In the genomic region with DNA sequence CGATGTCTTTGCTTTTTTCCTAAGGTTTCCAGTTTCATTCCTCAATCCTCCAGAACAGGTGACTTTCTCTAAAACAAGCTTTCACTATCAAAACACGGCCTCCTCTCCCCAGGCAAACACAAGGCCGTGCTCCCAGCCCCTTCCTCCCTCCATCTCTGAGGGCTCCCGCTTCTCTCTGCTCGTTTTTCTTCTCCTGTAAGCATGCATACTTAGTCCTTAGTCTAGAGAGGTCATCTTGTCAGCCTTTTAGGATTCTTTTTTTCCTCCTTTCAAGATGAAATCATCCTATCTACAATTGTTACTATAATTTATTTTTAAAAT, we compare ENCODE assay signal across 20 cellular contexts.
"Had no signal": no experiment of that assay in that cellular context is flagged by ENCODE, and none has a peak within 500 bp of the region (broad histone marks: within the 10 kb centered on the region; RNA-seq: fewer than 3 reads in every experiment).

No MANE protein-coding gene starts in this region.

- H3K4me1 Mint-ChIP-seq: activated B cell treated with CpG ODN at 0.5 μM for 24 hours; activated naive CD4-positive, alpha-beta T cell treated with anti-CD3 and anti-CD28 coated beads, Interleukin-2, amount 10 ng/mL, durations not matched to agents 7 days and 5 days; stimulated activated naive B cell treated with anti-CD40 and anti-IgM and Interleukin-4, amounts not matched to agents 10 μg/mL and 1 μg/mL and 100 μg/mL, for 72 hours had no signal

- ATAC-seq: activated T-cell treated with anti-CD3 and anti-CD28 coated beads, Interleukin-2, amount 50 U/mL, for 4 hours; gastrocnemius medialis; naive thymus-derived CD8-positive, alpha-beta T cell; stimulated activated naive B cell treated with anti-CD40 and anti-IgM and Interleukin-4, amounts not matched to agents 10 μg/mL and 1 μg/mL and 100 μg/mL, for 72 hours; T-cell had no signal

- H3K27ac ChIP-seq: ascending aorta, colonic mucosa, gastrocnemius medialis had no signal

- H3K36me3 ChIP-seq: colonic mucosa had no signal

- H3K27ac Mint-ChIP-seq: activated B cell treated with CpG ODN at 0.5 μM for 24 hours had no signal

- H3K9me3 Mint-ChIP-seq: activated B cell treated with CpG ODN at 0.5 μM for 24 hours; activated naive CD4-positive, alpha-beta T cell treated with anti-CD3 and anti-CD28 coated beads, Interleukin-2, amount 10 ng/mL, durations not matched to agents 7 days and 5 days; activated T-cell treated with anti-CD3 and anti-CD28 coated beads, Interleukin-2, amount 50 U/mL, for 4 hours; central memory CD8-positive, alpha-beta T cell; immature natural killer cell; naive thymus-derived CD8-positive, alpha-beta T cell; stimulated activated naive B cell treated with anti-CD40 and anti-IgM and Interleukin-4, amounts not matched to agents 10 μg/mL and 1 μg/mL and 100 μg/mL, for 72 hours; T-cell had no signal

- H3K4me1 ChIP-seq: ascending aorta, colonic mucosa, gastrocnemius medialis had no signal

- H3K4me3 Mint-ChIP-seq: activated B cell treated with CpG ODN at 0.5 μM for 24 hours; activated naive CD4-positive, alpha-beta T cell treated with anti-CD3 and anti-CD28 coated beads, Interleukin-2, amount 10 ng/mL, durations not matched to agents 7 days and 5 days; activated T-cell treated with anti-CD3 and anti-CD28 coated beads, Interleukin-2, amount 50 U/mL, for 4 hours; central memory CD8-positive, alpha-beta T cell; immature natural killer cell; naive thymus-derived CD8-positive, alpha-beta T cell; stimulated activated naive B cell treated with anti-CD40 and anti-IgM and Interleukin-4, amounts not matched to agents 10 μg/mL and 1 μg/mL and 100 μg/mL, for 72 hours; T-cell had no signal

- H3K9me3 ChIP-seq: ascending aorta, colonic mucosa, gastrocnemius medialis, spleen had no signal

- H3K4me3 ChIP-seq: ascending aorta, colonic mucosa, gastrocnemius medialis, spleen had no signal

- DNase-seq: activated B cell treated with CpG ODN at 0.5 μM for 24 hours; activated CD4-positive, alpha-beta T cell treated with anti-CD3 and anti-CD28 coated beads for 48 hours; activated CD8-positive, alpha-beta memory T cell treated with anti-CD3 and anti-CD28 coated beads, Interleukin-2, amount 50 U/mL, for 4 hours; activated effector memory CD4-positive, alpha-beta T cell treated with Interleukin-2 at 50 U/mL for 16 hours; activated naive CD4-positive, alpha-beta T cell treated with anti-CD3 and anti-CD28 coated beads, Interleukin-2, amount 10 ng/mL, durations not matched to agents 7 days and 5 days; activated T-cell treated with anti-CD3 and anti-CD28 coated beads, Interleukin-2, amount 50 U/mL, for 4 hours; colonic mucosa; gastrocnemius medialis; head of caudate nucleus; immature natural killer cell; kidney glomerular epithelial cell; mesenchymal stem cell; naive thymus-derived CD8-positive, alpha-beta T cell; spleen; stimulated activated CD4-positive, alpha-beta T cell treated with anti-CD3 and anti-CD28 coated beads, Interleukin-4, amount 100 ng/mL, for 4 hours; stimulated activated naive B cell treated with anti-CD40 and anti-IgM and Interleukin-4, amounts not matched to agents 10 μg/mL and 1 μg/mL and 100 μg/mL, for 72 hours; T-cell had no signal

- H3K27me3 Mint-ChIP-seq: activated B cell treated with CpG ODN at 0.5 μM for 24 hours; activated naive CD4-positive, alpha-beta T cell treated with anti-CD3 and anti-CD28 coated beads, Interleukin-2, amount 10 ng/mL, durations not matched to agents 7 days and 5 days; central memory CD8-positive, alpha-beta T cell; naive thymus-derived CD8-positive, alpha-beta T cell; stimulated activated naive B cell treated with anti-CD40 and anti-IgM and Interleukin-4, amounts not matched to agents 10 μg/mL and 1 μg/mL and 100 μg/mL, for 72 hours; T-cell had no signal

- FAIRE-seq: endometrium had no signal

- H3K27me3 ChIP-seq: ascending aorta, colonic mucosa, gastrocnemius medialis, spleen had no signal
